Comparison of ENCODE assay signal across 18 cellular contexts in genomic region chr3:128188326-128188725, GRCh38.
"Had no signal": no experiment of that assay in that cellular context is flagged by ENCODE, and none has a peak within 500 bp of the region (broad histone marks: within the 10 kb centered on the region; RNA-seq: fewer than 3 reads in every experiment).

No MANE protein-coding gene starts in this region.

- H3K27ac ChIP-seq: brain microvascular endothelial cell, lower lobe of right lung, neural progenitor cell, psoas muscle, right lobe of liver had no signal

- H3K27ac Mint-ChIP-seq: activated CD4-positive, alpha-beta memory T cell treated with anti-CD3 and anti-CD28 coated beads, Interleukin-2, amount 10 ng/mL, durations not matched to agents 7 days and 5 days; activated naive CD4-positive, alpha-beta T cell treated with anti-CD3 and anti-CD28 coated beads, Interleukin-2, amount 50 U/mL, for 24 hours; effector memory CD8-positive, alpha-beta T cell; mesothelial cell of epicardium; neural progenitor cell; stimulated activated naive CD8-positive, alpha-beta T cell treated with anti-CD3 and anti-CD28 coated beads, Interleukin-15, amount 100 ng/mL, for 72 hours; T-helper 17 cell had no signal

- H3K9me3 Mint-ChIP-seq: activated CD4-positive, alpha-beta memory T cell treated with anti-CD3 and anti-CD28 coated beads, Interleukin-2, amount 10 ng/mL, durations not matched to agents 7 days and 5 days; activated naive CD4-positive, alpha-beta T cell treated with anti-CD3 and anti-CD28 coated beads, Interleukin-2, amount 50 U/mL, for 24 hours; effector memory CD8-positive, alpha-beta T cell; neural progenitor cell; stimulated activated naive CD8-positive, alpha-beta T cell treated with anti-CD3 and anti-CD28 coated beads, Interleukin-15, amount 100 ng/mL, for 72 hours had no signal

- H3K36me3 ChIP-seq: brain microvascular endothelial cell, lower lobe of right lung, neural progenitor cell, right lobe of liver had no signal

- H2AFZ ChIP-seq: neural progenitor cell had no signal

- H3K27me3 Mint-ChIP-seq: activated CD4-positive, alpha-beta memory T cell treated with anti-CD3 and anti-CD28 coated beads, Interleukin-2, amount 10 ng/mL, durations not matched to agents 7 days and 5 days; activated naive CD4-positive, alpha-beta T cell treated with anti-CD3 and anti-CD28 coated beads, Interleukin-2, amount 50 U/mL, for 24 hours; effector memory CD8-positive, alpha-beta T cell; stimulated activated naive CD8-positive, alpha-beta T cell treated with anti-CD3 and anti-CD28 coated beads, Interleukin-15, amount 100 ng/mL, for 72 hours; T-helper 17 cell had no signal

- H3K9me3 ChIP-seq: lower lobe of right lung, psoas muscle, right lobe of liver had no signal

- H3K4me3 Mint-ChIP-seq: activated CD4-positive, alpha-beta memory T cell treated with anti-CD3 and anti-CD28 coated beads, Interleukin-2, amount 10 ng/mL, durations not matched to agents 7 days and 5 days; activated naive CD4-positive, alpha-beta T cell treated with anti-CD3 and anti-CD28 coated beads, Interleukin-2, amount 50 U/mL, for 24 hours; activated T-cell treated with anti-CD3 and anti-CD28 coated beads, Interleukin-2, amount 50 U/mL, for 4 hours; effector memory CD8-positive, alpha-beta T cell; mesothelial cell of epicardium; neural progenitor cell; stimulated activated naive CD8-positive, alpha-beta T cell treated with anti-CD3 and anti-CD28 coated beads, Interleukin-15, amount 100 ng/mL, for 72 hours; T-helper 17 cell had no signal

- DNase-seq: activated CD4-positive, alpha-beta memory T cell treated with anti-CD3 and anti-CD28 coated beads, Interleukin-2, amount 10 ng/mL, durations not matched to agents 7 days and 5 days; activated CD4-positive, alpha-beta T cell treated with anti-CD3 and anti-CD28 coated beads for 4 hours; activated effector memory CD4-positive, alpha-beta T cell treated with Interleukin-2 at 50 U/mL for 16 hours; activated T-cell treated with anti-CD3 and anti-CD28 coated beads, Interleukin-2, amount 50 U/mL, for 4 hours; brain microvascular endothelial cell; cerebellar nuclear complex; dermis blood vessel endothelial cell; effector memory CD8-positive, alpha-beta T cell; foreskin melanocyte; kidney glomerular epithelial cell; lower lobe of right lung; psoas muscle; right lobe of liver; stimulated activated naive CD8-positive, alpha-beta T cell treated with anti-CD3 and anti-CD28 coated beads, Interleukin-15, amount 100 ng/mL, for 72 hours; T-helper 17 cell had no signal

- H3K27me3 ChIP-seq: brain microvascular endothelial cell, neural progenitor cell, right lobe of liver had no signal

- H3K4me2 ChIP-seq: neural progenitor cell had no signal

- H3K9ac ChIP-seq: neural progenitor cell had no signal

- H3K4me3 ChIP-seq: lower lobe of right lung, neural progenitor cell, psoas muscle, right lobe of liver had no signal

- H3K4me1 Mint-ChIP-seq: activated CD4-positive, alpha-beta memory T cell treated with anti-CD3 and anti-CD28 coated beads, Interleukin-2, amount 10 ng/mL, durations not matched to agents 7 days and 5 days had no signal

- H3K4me1 ChIP-seq: lower lobe of right lung, psoas muscle, right lobe of liver had no signal

- H3K36me3 Mint-ChIP-seq: neural progenitor cell had no signal
